Comparison of ENCODE assay signal across 1 cellular context in genomic region chr2:237450583-237450982, GRCh38.
TF ChIP-seq lines count a peak whose summit lies in the region.

No MANE protein-coding gene starts in this region.

TF ChIP-seq in H1, 55 proteins besides CTCF, POLR2A, EP300 and RAD21:
- TF ChIP-seq ZNF274 (IDR thresholded peaks at IDR 0.05; ENCODE audit: borderline replicate concordance, extremely low read depth, low read length) (no peak), RXRA (IDR thresholded peaks at IDR 0.05; ENCODE audit: insufficient read depth, low read depth, low read length) (no peak), ASH2L (IDR thresholded peaks at IDR 0.05; ENCODE audit: low read length) (no peak), CHD7 (IDR thresholded peaks at IDR 0.05; ENCODE audit: insufficient replicate concordance, low read length) (no peak), JUN (IDR thresholded peaks at IDR 0.05; ENCODE audit: low read depth, low read length) (no peak), TBP (IDR thresholded peaks at IDR 0.05; ENCODE audit: low read depth, low read length) (no peak), POLR2AphosphoS5 (IDR thresholded peaks at IDR 0.05; ENCODE audit: low read depth, low read length) (no peak), EGR1 (IDR thresholded peaks at IDR 0.05; ENCODE audit: borderline replicate concordance, low read depth, low read length) (no peak), KDM5A (IDR thresholded peaks at IDR 0.05; ENCODE audit: low read length) (no peak), NANOG (IDR thresholded peaks at IDR 0.05; ENCODE audit: insufficient read depth, low read depth, low read length, poor library complexity, severe bottlenecking) (no peak), SP4 (IDR thresholded peaks at IDR 0.05; ENCODE audit: low read length) (no peak), ATF2 (IDR thresholded peaks at IDR 0.05; ENCODE audit: low read length) (no peak), HDAC6 (IDR thresholded peaks at IDR 0.05; ENCODE audit: low read depth, low read length) (no peak), SIN3A (conservative IDR thresholded peaks at IDR 0.05 in 1 of 2, IDR thresholded peaks at IDR 0.05 in 1 of 2; ENCODE audit: low read depth in 1 of 2, low read length in 2 of 2) (no peak), GABPA (IDR thresholded peaks at IDR 0.05; ENCODE audit: borderline replicate concordance, insufficient read depth, low read length) (no peak)
